14 cellular contexts compared by ENCODE assay signal in genomic region chr13:30305456-30305855, GRCh38. TPM values are rescaled to one million over a fixed set of nuclear protein-coding genes. Genes with fewer than 3 reads are reported as not detected.
A peak's percentile ranks its signal among the peaks of the same experiment; 100 is the strongest.
DNase-seq lines count a peak whose midpoint lies in the region; ATAC-seq, FAIRE-seq and TF ChIP-seq lines count a peak whose summit lies in the region.
"Had no signal": no experiment of that assay in that cellular context is flagged by ENCODE, and none has a peak within 500 bp of the region (broad histone marks: within the 10 kb centered on the region; RNA-seq: fewer than 3 reads in every experiment).

No MANE protein-coding gene starts in this region.

- no peak for FAIRE-seq in RCC 7860 (lab: Jason Lieb, UNC)
- FAIRE-seq: D721Med had no signal

- H3K4me3 Mint-ChIP-seq in activated T-helper 1 cell treated with anti-CD3 and anti-CD28 coated beads, Interleukin-12 subunit alpha, Interleukin-12 subunit beta, Interleukin-2, Interleukin-4 antibody, amounts not matched to agents 30 ng/mL and 10 ng/mL and 1 ng/mL, durations not matched to agents 14 hours and 24 hours and 36 hours = peak overlapping the region; percentile 20
- H3K4me3 Mint-ChIP-seq in effector memory CD8-positive, alpha-beta T cell = no peak overlapping the region

- H3K27me3 ChIP-seq in HL-60 (ENCODE audit: insufficient read depth, poor library complexity, severe bottlenecking) = no peaks in the 10 kb centered on the region
- no peaks in the 10 kb centered on the region for H3K27me3 ChIP-seq in lower lobe of right lung (ENCODE audit: low read depth)
- H3K27me3 ChIP-seq in brain microvascular endothelial cell (replicated peaks) = no peaks in the 10 kb centered on the region
- H3K27me3 ChIP-seq: cardiac muscle cell, tibial artery had no signal

- no peaks in the 10 kb centered on the region for H3K27me3 Mint-ChIP-seq in activated T-helper 1 cell treated with anti-CD3 and anti-CD28 coated beads, Interleukin-12 subunit alpha, Interleukin-12 subunit beta, Interleukin-2, Interleukin-4 antibody, amounts not matched to agents 30 ng/mL and 10 ng/mL and 1 ng/mL, durations not matched to agents 14 hours and 24 hours and 36 hours (ENCODE audit: insufficient read depth)
- H3K27me3 Mint-ChIP-seq in effector memory CD8-positive, alpha-beta T cell = no peaks in the 10 kb centered on the region

- H3K4me3 ChIP-seq in AG04449 (ENCODE audit: low read depth, low read length) (peak overlapping the region; percentile 19), HL-60 (replicated peaks; ENCODE audit: insufficient read depth, low read length) (no peak overlapping the region), lower lobe of right lung (peak overlapping the region; percentile 89), brain microvascular endothelial cell (ENCODE audit: low read depth, low read length) (no peak overlapping the region)

- no peaks in the 10 kb centered on the region for H3K36me3 ChIP-seq in lower lobe of right lung
- H3K36me3 ChIP-seq in brain microvascular endothelial cell (replicated peaks) = no peaks in the 10 kb centered on the region
- H3K36me3 ChIP-seq: cardiac muscle cell, tibial artery had no signal

- in situ Hi-C loops in brain microvascular endothelial cell (cut with HindIII; ENCODE audit: low pct_ligation_motif_present, low sequenced_read_pairs) = no loop called here

- peak overlapping the region; percentile 86 for H3K27ac ChIP-seq in HL-60 (replicated peaks)
- no peak overlapping the region for H3K27ac ChIP-seq in lower lobe of right lung
- no peak overlapping the region for H3K27ac ChIP-seq in brain microvascular endothelial cell
- H3K27ac ChIP-seq: cardiac muscle cell, RWPE1 had no signal

- CTCF ChIA-PET in AG04449 (lab: Yijun Ruan, JAX) = no interaction called here

- H3K4me1 Mint-ChIP-seq in activated T-helper 1 cell treated with anti-CD3 and anti-CD28 coated beads, Interleukin-12 subunit alpha, Interleukin-12 subunit beta, Interleukin-2, Interleukin-4 antibody, amounts not matched to agents 30 ng/mL and 10 ng/mL and 1 ng/mL, durations not matched to agents 14 hours and 24 hours and 36 hours (ENCODE audit: low read depth) = peaks cover 65% of the 10 kb centered on the region
- peaks cover 5 to 26% of the 10 kb centered on the region in 2 donors for H3K4me1 Mint-ChIP-seq in effector memory CD8-positive, alpha-beta T cell (ENCODE audit: low read depth in 2 of 2)

- peaks cover 20% of the 10 kb centered on the region for H3K4me1 ChIP-seq in lower lobe of right lung

- H3K27ac Mint-ChIP-seq in activated T-helper 1 cell treated with anti-CD3 and anti-CD28 coated beads, Interleukin-12 subunit alpha, Interleukin-12 subunit beta, Interleukin-2, Interleukin-4 antibody, amounts not matched to agents 30 ng/mL and 10 ng/mL and 1 ng/mL, durations not matched to agents 14 hours and 24 hours and 36 hours = no peak overlapping the region
- peak overlapping the region in 1 of 2 donors; percentile 2 for H3K27ac Mint-ChIP-seq in effector memory CD8-positive, alpha-beta T cell

- peaks cover 10% of the 10 kb centered on the region for H3K36me3 Mint-ChIP-seq in activated T-helper 1 cell treated with anti-CD3 and anti-CD28 coated beads, Interleukin-12 subunit alpha, Interleukin-12 subunit beta, Interleukin-2, Interleukin-4 antibody, amounts not matched to agents 30 ng/mL and 10 ng/mL and 1 ng/mL, durations not matched to agents 14 hours and 24 hours and 36 hours (ENCODE audit: low read depth)
- H3K36me3 Mint-ChIP-seq in effector memory CD8-positive, alpha-beta T cell (ENCODE audit: insufficient read depth) = no peaks in the 10 kb centered on the region

- H3K9me3 ChIP-seq in lower lobe of right lung = no peaks in the 10 kb centered on the region
- H3K9me3 ChIP-seq: tibial artery had no signal

- DNase-seq in AG04449 (ENCODE audit: low read depth, low spot score) (no peak), HL-60 (ENCODE audit: low read depth in 1 of 2, low spot score in 1 of 2) (no peak), lower lobe of right lung (no peak), DMS114 treated with DMSO at 0.1 percent for 48 hours (lab: John Stamatoyannopoulos, UW; ENCODE audit: unreplicated experiment) (no peak), RCC 7860 (ENCODE audit: low spot score) (no peak), brain microvascular endothelial cell (no peak)
- DNase-seq in activated T-helper 1 cell treated with anti-CD3 and anti-CD28 coated beads, Interleukin-12 subunit alpha, Interleukin-12 subunit beta, Interleukin-2, Interleukin-4 antibody, amounts not matched to agents 30 ng/mL and 10 ng/mL and 1 ng/mL, durations not matched to agents 14 hours and 24 hours and 36 hours (ENCODE audit: low spot score) = no peak
- no peak for DNase-seq in effector memory CD8-positive, alpha-beta T cell
- DNase-seq: activated CD4-positive, alpha-beta T cell treated with anti-CD3 and anti-CD28 coated beads, Interleukin-2, amount 50 U/mL, for 48 hours; stimulated activated CD4-positive, alpha-beta T cell treated with anti-CD3 and anti-CD28 coated beads, Interleukin-2, amount 100 ng/mL, for 48 hours; tibial artery had no signal

- intact Hi-C loops in activated T-helper 1 cell treated with anti-CD3 and anti-CD28 coated beads, Interleukin-12 subunit alpha, Interleukin-12 subunit beta, Interleukin-2, Interleukin-4 antibody, amounts not matched to agents 30 ng/mL and 10 ng/mL and 1 ng/mL, durations not matched to agents 14 hours and 24 hours and 36 hours (cut with micrococcal nuclease) = loop anchor here (5.0 to 10.0 kb wide), 4 partner anchors 269 to 859 kb away; partner anchors contain the start of gene HSPH1
- intact Hi-C loops in lower lobe of right lung (cut with DNase I) = no loop called here

- POLR2A ChIA-PET in AG04449 (lab: Yijun Ruan, JAX) = no interaction called here

- no peaks in the 10 kb centered on the region for H3K9me3 Mint-ChIP-seq in activated T-helper 1 cell treated with anti-CD3 and anti-CD28 coated beads, Interleukin-12 subunit alpha, Interleukin-12 subunit beta, Interleukin-2, Interleukin-4 antibody, amounts not matched to agents 30 ng/mL and 10 ng/mL and 1 ng/mL, durations not matched to agents 14 hours and 24 hours and 36 hours
- H3K9me3 Mint-ChIP-seq in effector memory CD8-positive, alpha-beta T cell = no peaks in the 10 kb centered on the region

- ATAC-seq in lower lobe of right lung = no peak
- ATAC-seq in effector memory CD8-positive, alpha-beta T cell (replicated peaks) = no peak

- TF ChIP-seq CTCF in AG04449 (IDR thresholded peaks at IDR 0.05; ENCODE audit: insufficient read depth, low read length, missing control alignments) (no peak), HL-60 (IDR thresholded peaks at IDR 0.05; ENCODE audit: insufficient read depth, low read length) (no peak), lower lobe of right lung (IDR thresholded peaks at IDR 0.05) (no peak), brain microvascular endothelial cell (IDR thresholded peaks at IDR 0.05; ENCODE audit: low read depth, low read length, missing control alignments) (no peak)

RNA-seq across cellular contexts. Expression of gene KATNAL1, which starts 1.9 kb away (rescaled TPM):
- total RNA-seq in activated T-helper 1 cell treated with anti-CD3 and anti-CD28 coated beads, Interleukin-12 subunit alpha, Interleukin-12 subunit beta, Interleukin-2, Interleukin-4 antibody, amounts not matched to agents 30 ng/mL and 10 ng/mL and 1 ng/mL, durations not matched to agents 14 hours and 24 hours and 36 hours = 8.2 and 8.5 TPM in 2 replicates
- total RNA-seq in lower lobe of right lung = 18.4 TPM

Comparison
In these comparisons a context has a peak if more than half of its experiments do, and no peak if none do; other contexts are left out.
1. H3K4me3 ChIP-seq: peak in AG04449 (single experiment) and lower lobe of right lung (single experiment); none in HL-60 (single experiment) and brain microvascular endothelial cell (single experiment).